ENCODE assay signal across 25 cellular contexts in genomic region chr10:24305551-24306506, GRCh38.
DNase-seq lines count a peak whose midpoint lies in the region; ATAC-seq and TF ChIP-seq lines count a peak whose summit lies in the region.
"Had no signal": no experiment of that assay in that cellular context is flagged by ENCODE, and none has a peak within 500 bp of the region (broad histone marks: within the 10 kb centered on the region; RNA-seq: fewer than 3 reads in every experiment).

No MANE protein-coding gene starts in this region.

- no peaks in the 10 kb centered on the region for H3K9me3 ChIP-seq in psoas muscle
- no peaks in the 10 kb centered on the region for H3K9me3 ChIP-seq in T-helper 17 cell (ENCODE audit: control insufficient read depth, low read length, poor library complexity, severe bottlenecking)
- H3K9me3 ChIP-seq: body of pancreas, colonic mucosa, HAP-1, neutrophil, uterus had no signal

- H3K4me3 Mint-ChIP-seq in T-helper 17 cell = no peak overlapping the region
- H3K4me3 Mint-ChIP-seq: activated T-helper 17 cell treated with anti-CD3 and anti-CD28 coated beads, Interleukin-2, amount 50 U/mL, for 72 hours; memory B cell; stimulated activated memory B cell treated with anti-CD40 and anti-IgM and Interleukin-4, amounts not matched to agents 10 μg/mL and 1 μg/mL and 100 μg/mL, for 72 hours had no signal

- peaks cover 42% of the 10 kb centered on the region for H3K4me1 ChIP-seq in psoas muscle
- H3K4me1 ChIP-seq: colonic mucosa, uterus had no signal

- no peaks in the 10 kb centered on the region for H3K36me3 Mint-ChIP-seq in T-helper 17 cell (ENCODE audit: low read depth)
- H3K36me3 Mint-ChIP-seq: activated naive CD4-positive, alpha-beta T cell treated with anti-CD3 and anti-CD28 coated beads, Interleukin-2, amount 50 U/mL, for 72 hours; memory B cell; stimulated activated memory B cell treated with anti-CD40 and anti-IgM and Interleukin-4, amounts not matched to agents 10 μg/mL and 1 μg/mL and 100 μg/mL, for 72 hours had no signal

- WGBS in psoas muscle, 3 donors = 68 to 81% (median 72%) methylated on average over 8 of the region's 8 CpGs

- H3K4me1 Mint-ChIP-seq in T-helper 17 cell = no peaks in the 10 kb centered on the region
- H3K4me1 Mint-ChIP-seq: activated T-helper 17 cell treated with anti-CD3 and anti-CD28 coated beads, Interleukin-2, amount 50 U/mL, for 72 hours; memory B cell; stimulated activated memory B cell treated with anti-CD40 and anti-IgM and Interleukin-4, amounts not matched to agents 10 μg/mL and 1 μg/mL and 100 μg/mL, for 72 hours had no signal

- H3K27me3 ChIP-seq in psoas muscle (ENCODE audit: insufficient read depth in 3 of 3, low read length in 2 of 3) = no peaks in the 10 kb centered on the region
- H3K27me3 ChIP-seq: body of pancreas, colonic mucosa, neutrophil, uterus had no signal

- ATAC-seq in psoas muscle = no peak
- ATAC-seq in T-helper 17 cell = no peak
- ATAC-seq: activated naive CD4-positive, alpha-beta T cell treated with anti-CD3 and anti-CD28 coated beads, Interleukin-2, amount 50 U/mL, for 72 hours; activated T-helper 17 cell treated with anti-CD3 and anti-CD28 coated beads, Interleukin-2, amount 50 U/mL, for 72 hours; body of pancreas; stimulated activated memory B cell treated with anti-CD40 and anti-IgM and Interleukin-4, amounts not matched to agents 10 μg/mL and 1 μg/mL and 100 μg/mL, for 72 hours had no signal

- no peak overlapping the region for H3K27ac Mint-ChIP-seq in T-helper 17 cell
- H3K27ac Mint-ChIP-seq: activated naive CD4-positive, alpha-beta T cell treated with anti-CD3 and anti-CD28 coated beads, Interleukin-2, amount 50 U/mL, for 72 hours; activated T-helper 17 cell treated with anti-CD3 and anti-CD28 coated beads, Interleukin-2, amount 50 U/mL, for 72 hours; memory B cell; stimulated activated memory B cell treated with anti-CD40 and anti-IgM and Interleukin-4, amounts not matched to agents 10 μg/mL and 1 μg/mL and 100 μg/mL, for 72 hours had no signal

- H3K27ac ChIP-seq in psoas muscle = peak overlapping the region; percentile 77
- H3K27ac ChIP-seq: body of pancreas, colonic mucosa, neutrophil, RWPE1, uterus had no signal

- TF ChIP-seq CTCF in choroid plexus epithelial cell (conservative IDR thresholded peaks at IDR 0.05; ENCODE audit: low read depth, low read length) (no peak), psoas muscle (IDR thresholded peaks at IDR 0.05) (no peak)

- H3K36me3 ChIP-seq in psoas muscle (ENCODE audit: insufficient read depth in 1 of 2, low read depth in 1 of 2) = no peaks in the 10 kb centered on the region
- H3K36me3 ChIP-seq: colonic mucosa, HAP-1, neutrophil, uterus had no signal

- H3K4me3 ChIP-seq in choroid plexus epithelial cell (ENCODE audit: low read depth, low read length) (no peak overlapping the region), psoas muscle (peak overlapping the region; percentile 7)
- H3K4me3 ChIP-seq: body of pancreas, colonic mucosa, HAP-1, smooth muscle cell, uterus had no signal

- H3K27me3 Mint-ChIP-seq in T-helper 17 cell = no peaks in the 10 kb centered on the region
- H3K27me3 Mint-ChIP-seq: stimulated activated memory B cell treated with anti-CD40 and anti-IgM and Interleukin-4, amounts not matched to agents 10 μg/mL and 1 μg/mL and 100 μg/mL, for 72 hours had no signal

- DNase-seq in ELR (ENCODE audit: low read depth) = peak; percentile 44
- peak; percentile 16 for DNase-seq in LHCN-M2 (ENCODE audit: low read depth)
- DNase-seq in choroid plexus epithelial cell (ENCODE audit: low read depth) = peak; percentile 84
- no peak for DNase-seq in psoas muscle
- no peak for DNase-seq in T-helper 17 cell
- DNase-seq in NCI-H446 treated with DMSO at 0.1 percent for 48 hours (lab: John Stamatoyannopoulos, UW) = no peak
- no peak for DNase-seq in pons (ENCODE audit: low spot score)
- DNase-seq: activated CD4-positive, alpha-beta T cell treated with anti-CD3 and anti-CD28 coated beads, Interleukin-2, amount 50 U/mL, for 1 hour; body of pancreas; C1 segment of cervical spinal cord; colonic mucosa; DND-41; glutamatergic neuron; NCI-H1105; NCI-H1930; NCI-H774; uterus had no signal

- intact Hi-C loops in psoas muscle (cut with DNase I) = loop anchor here in 1 of 2 donors (10.0 kb wide), 1 partner anchor 49 kb away; no protein-coding TSS in a partner anchor

Comparison
In these comparisons a context has a peak if more than half of its experiments do, and no peak if none do; other contexts are left out.
1. DNase-seq: peak in ELR (single experiment), LHCN-M2 (single experiment) and choroid plexus epithelial cell (single experiment); none in psoas muscle (0 of 2), T-helper 17 cell (0 of 3), NCI-H446 treated with DMSO at 0.1 percent for 48 hours (single experiment) and pons (single experiment).